8 cellular contexts compared by ENCODE assay signal in genomic region chr3:186425788-186426730, GRCh38.
DNase-seq lines count a peak whose midpoint lies in the region; ATAC-seq and TF ChIP-seq lines count a peak whose summit lies in the region.

No MANE protein-coding gene starts in this region.

- H3K36me3 ChIP-seq in GM23338 (ENCODE audit: insufficient read depth) (no peaks in the 10 kb centered on the region), heart right ventricle (no peaks in the 10 kb centered on the region), aorta (ENCODE audit: control insufficient read depth in 1 of 2, insufficient read depth in 2 of 2, low read length in 1 of 2) (no peaks in the 10 kb centered on the region)

- 0 out of 2 replicates have a peak overlapping the region, but pooled peaks have one; percentile 9 for H2AFZ ChIP-seq in GM23338

- H3K27me3 ChIP-seq in GM23338 (ENCODE audit: insufficient read depth), result no peaks in the 10 kb centered on the region
- peaks cover 0 to 3% (median 0%) of the 10 kb centered on the region in 7 donors for H3K27me3 ChIP-seq in heart right ventricle
- H3K27me3 ChIP-seq in aorta (ENCODE audit: control insufficient read depth in 1 of 2, insufficient read depth in 2 of 2, low read length in 1 of 2), result no peaks in the 10 kb centered on the region

- no peaks in the 10 kb centered on the region for H3K9me3 Mint-ChIP-seq in GM23338

- H3K4me1 ChIP-seq in GM23338 (ENCODE audit: insufficient read depth), result peaks cover 8% of the 10 kb centered on the region; the same call in 1 of the 2 replicates
- H3K4me1 ChIP-seq in heart right ventricle, result peaks cover 3 to 36% (median 28%) of the 10 kb centered on the region in 9 donors
- H3K4me1 ChIP-seq in aorta (ENCODE audit: control insufficient read depth in 1 of 2, insufficient read depth in 2 of 2, low read length in 2 of 2), result no peaks in the 10 kb centered on the region

- peaks cover 4% of the 10 kb centered on the region for H3K27me3 Mint-ChIP-seq in GM23338 (ENCODE audit: insufficient read depth, low read depth, poor library complexity)

- H3K27ac Mint-ChIP-seq in GM23338, result no peak overlapping the region

- H3K9me2 ChIP-seq in GM23338 (ENCODE audit: insufficient read depth), result no peaks in the 10 kb centered on the region

- no peaks in the 10 kb centered on the region for H3F3A ChIP-seq in GM23338 (replicated peaks; ENCODE audit: low read depth)

- H3K4me3 ChIP-seq in GM23338, result no peak overlapping the region
- H3K4me3 ChIP-seq in heart right ventricle, result no peak overlapping the region
- no peak overlapping the region for H3K4me3 ChIP-seq in aorta (ENCODE audit: low read length in 2 of 2)

- H3K4me2 ChIP-seq in GM23338, result no peak overlapping the region

- ATAC-seq in GM23338, result peak; percentile 91
- peak in 7 of 8 donors; percentile 11 to 83 (median 50) for ATAC-seq in heart right ventricle
- no peak for ATAC-seq in aorta (ENCODE audit: low FRiP score)

- no peaks in the 10 kb centered on the region for H3K79me2 ChIP-seq in GM23338 (replicated peaks; ENCODE audit: insufficient read depth)

- H3K27ac ChIP-seq in GM23338 (ENCODE audit: low read depth), result no peak overlapping the region
- peak overlapping the region in 7 of 10 donors; percentile 8 to 76 (median 63) for H3K27ac ChIP-seq in heart right ventricle
- no peak overlapping the region for H3K27ac ChIP-seq in aorta (ENCODE audit: low read depth in 1 of 2, low read length in 2 of 2)

- no peak overlapping the region for H3K4me3 Mint-ChIP-seq in GM23338

- intact Hi-C loops in heart right ventricle (cut with DNase I), result no loop called here
- intact Hi-C loops in aorta (cut with DNase I), result no loop called here

- H3K9me3 ChIP-seq in heart right ventricle (no peaks in the 10 kb centered on the region), aorta (ENCODE audit: control insufficient read depth, low read length) (no peaks in the 10 kb centered on the region)

- no peaks in the 10 kb centered on the region for H3K36me3 Mint-ChIP-seq in GM23338 (ENCODE audit: low read depth)

- DNase-seq in A172 (ENCODE audit: low spot score) (peak; percentile 29), GM23338 (ENCODE audit: low spot score) (peak; percentile 68), SKM-1 (lab: John Stamatoyannopoulos, UW; ENCODE audit: unreplicated experiment) (peak; percentile 50), heart right ventricle (no peak), NCI-H2107 treated with DMSO at 0.1 percent for 48 hours (lab: John Stamatoyannopoulos, UW; ENCODE audit: unreplicated experiment) (no peak), cortex of kidney (lab: John Stamatoyannopoulos, UW) (no peak), aorta (no peak)
- no peak for DNase-seq in activated T-cell treated with anti-CD3 and anti-CD28 coated beads, Interleukin-2, amount 50 U/mL, for 1 hour

- WGBS in heart right ventricle, 2 donors, result 64 to 71% methylated on average over 10 of the region's 10 CpGs
- 75 to 79% methylated on average over 10 of the region's 10 CpGs for WGBS in aorta, 2 donors

- H3K4me1 Mint-ChIP-seq in GM23338, result peaks cover 22% of the 10 kb centered on the region

- no peaks in the 10 kb centered on the region for H4K20me1 ChIP-seq in GM23338 (replicated peaks; ENCODE audit: insufficient read depth)

- TF ChIP-seq CTCF in GM23338 (conservative IDR thresholded peaks at IDR 0.05; ENCODE audit: low read depth in 2 of 2) (peak; percentile 21 to 31; a peak in 3 of 4 replicates), heart right ventricle (IDR thresholded peaks at IDR 0.05) (peak in 7 of 9 donors; percentile 10 to 36 (median 20))

TF ChIP-seq in GM23338, 12 proteins besides CTCF, POLR2A, EP300 and RAD21:
- TF ChIP-seq NANOG (IDR thresholded peaks at IDR 0.05; ENCODE audit: borderline replicate concordance) (no peak), STAT1 (IDR thresholded peaks at IDR 0.05; ENCODE audit: unreplicated experiment) (no peak), EZH2phosphoT487 (IDR thresholded peaks at IDR 0.05; ENCODE audit: unreplicated experiment) (no peak), JUNB (IDR thresholded peaks at IDR 0.05; ENCODE audit: unreplicated experiment) (no peak), REST (IDR thresholded peaks at IDR 0.05; ENCODE audit: unreplicated experiment) (no peak), ZNF462 (CRISPR knock-in tag; IDR thresholded peaks at IDR 0.05) (peak; percentile 34; the same call in 1 of the 2 replicates)
TF ChIP-seq in GM23338: peak in this region for 1.

Comparison
In these comparisons a context has a peak if more than half of its experiments do, and no peak if none do; other contexts are left out.
1. DNase-seq: peak in A172 (single experiment), GM23338 (single experiment) and SKM-1 (single experiment); none in heart right ventricle (0 of 2), activated T-cell treated with anti-CD3 and anti-CD28 coated beads, Interleukin-2, amount 50 U/mL, for 1 hour (single experiment), NCI-H2107 treated with DMSO at 0.1 percent for 48 hours (single experiment), cortex of kidney (single experiment) and aorta (0 of 2).
2. H3K27ac ChIP-seq: peak in heart right ventricle (7 of 10); none in GM23338 (single experiment) and aorta (0 of 2).